15 cellular contexts compared by ENCODE assay signal in genomic region chr2:118016911-118017310, GRCh38. TPM values are rescaled to one million over a fixed set of nuclear protein-coding genes. Genes with fewer than 3 reads are reported as not detected.
A peak's percentile ranks its signal among the peaks of the same experiment; 100 is the strongest.
DNase-seq lines count a peak whose midpoint lies in the region; ATAC-seq and TF ChIP-seq lines count a peak whose summit lies in the region.
"Had no signal": no experiment of that assay in that cellular context is flagged by ENCODE, and none has a peak within 500 bp of the region (broad histone marks: within the 10 kb centered on the region; RNA-seq: fewer than 3 reads in every experiment).

No MANE protein-coding gene starts in this region.

- no peak for TF ChIP-seq POLR2A in Peyer's patch (IDR thresholded peaks at IDR 0.05)

- no peaks in the 10 kb centered on the region for H3K9me3 ChIP-seq in CD4-positive, alpha-beta T cell (ENCODE audit: control insufficient read depth, low read length)
- no peaks in the 10 kb centered on the region for H3K9me3 ChIP-seq in Peyer's patch
- H3K9me3 ChIP-seq: heart left ventricle, sigmoid colon, stomach had no signal

- H3K4me3 ChIP-seq in fibroblast of villous mesenchyme (ENCODE audit: low read depth, low read length): no peak overlapping the region
- H3K4me3 ChIP-seq in Peyer's patch: no peak overlapping the region
- H3K4me3 ChIP-seq: cardiac muscle cell, heart left ventricle, sigmoid colon, stomach had no signal

- H3K4me3 Mint-ChIP-seq in CD4-positive, alpha-beta T cell: peak overlapping the region; percentile 66

- ATAC-seq in CD4-positive, alpha-beta T cell (ENCODE audit: poor library complexity): no peak
- ATAC-seq: heart left ventricle, left lobe of liver had no signal

- POLR2A ChIA-PET in CD4-positive, alpha-beta T cell (lab: Charles Lee): no interaction called here

- peaks cover 27% of the 10 kb centered on the region for H3K4me1 Mint-ChIP-seq in CD4-positive, alpha-beta T cell (ENCODE audit: low read depth)

- H3K4me1 ChIP-seq in Peyer's patch: peaks cover 0 to 12% (median 2%) of the 10 kb centered on the region in 4 donors

- TF ChIP-seq CTCF in CD4-positive, alpha-beta T cell (IDR thresholded peaks at IDR 0.05): no peak
- TF ChIP-seq CTCF in fibroblast of villous mesenchyme (IDR thresholded peaks at IDR 0.05; ENCODE audit: insufficient read depth, low read depth, low read length) (no peak), Peyer's patch (IDR thresholded peaks at IDR 0.05) (no peak)

- peaks cover 8% of the 10 kb centered on the region for H3K36me3 Mint-ChIP-seq in CD4-positive, alpha-beta T cell (ENCODE audit: low read depth)

- peak overlapping the region; percentile 7 for H3K27ac Mint-ChIP-seq in CD4-positive, alpha-beta T cell

- H3K27me3 Mint-ChIP-seq in CD4-positive, alpha-beta T cell: peaks cover 5% of the 10 kb centered on the region

- no peak overlapping the region for H3K27ac ChIP-seq in CD4-positive, alpha-beta T cell (ENCODE audit: low read depth, low read length)
- H3K27ac ChIP-seq in Peyer's patch: no peak overlapping the region
- H3K27ac ChIP-seq: cardiac muscle cell, sigmoid colon, stomach had no signal

- no peaks in the 10 kb centered on the region for H3K36me3 ChIP-seq in Peyer's patch
- H3K36me3 ChIP-seq: cardiac muscle cell, heart left ventricle, sigmoid colon, stomach had no signal

- H3K9me3 Mint-ChIP-seq in CD4-positive, alpha-beta T cell: no peaks in the 10 kb centered on the region

- intact Hi-C loops in CD4-positive, alpha-beta T cell (cut with DNase I, micrococcal nuclease): loop anchor here (10.0 kb wide), 3 partner anchors 168 to 1658 kb away; partner anchors contain the start of gene TMEM177 (in 1 of the 2)

- CTCF ChIA-PET in CD4-positive, alpha-beta T cell (lab: Charles Lee): interaction anchor here (5.6 kb wide), 1 partner anchor 14 kb away, joined by 44 read pairs; no protein-coding TSS in a partner anchor

- no peaks in the 10 kb centered on the region for H3K27me3 ChIP-seq in CD4-positive, alpha-beta T cell (ENCODE audit: control insufficient read depth, insufficient read depth, low read length)
- H3K27me3 ChIP-seq in Peyer's patch: no peaks in the 10 kb centered on the region
- H3K27me3 ChIP-seq: heart left ventricle, sigmoid colon had no signal

- DNase-seq in CD4-positive, alpha-beta T cell: peak in 1 of 10 experiments; percentile 6
- DNase-seq in EL: peak; percentile 13
- peak; percentile 62 for DNase-seq in SIG-M5 treated with dmso at 0.1 percent for 504 hours (lab: John Stamatoyannopoulos, UW; ENCODE audit: unreplicated experiment)
- peak; percentile 12 for DNase-seq in fibroblast of villous mesenchyme (ENCODE audit: low read depth)
- no peak for DNase-seq in UCSD-AML1 (lab: John Stamatoyannopoulos, UW; ENCODE audit: unreplicated experiment)
- DNase-seq in inferior parietal cortex (ENCODE audit: extremely low spot score): no peak
- DNase-seq in Peyer's patch: no peak
- DNase-seq: activated gamma-delta T cell, C1 segment of cervical spinal cord, heart left ventricle, NCI-H1105 treated with DMSO at 0.1 percent for 48 hours, sigmoid colon, stomach had no signal

RNA-seq across cellular contexts. Expression of gene CCDC93, which starts 3.0 kb away (rescaled TPM):
- total RNA-seq in CD4-positive, alpha-beta T cell: 10 to 100 TPM; 62.2 to 64.5 TPM
- 21.9 and 28.1 TPM in 2 replicates for total RNA-seq in fibroblast of villous mesenchyme
- total RNA-seq in Peyer's patch: 10 to 100 TPM; 47.0 to 59.3 (median 55.0) TPM

Comparison
In these comparisons a context has a peak if more than half of its experiments do, and no peak if none do; other contexts are left out.
1. DNase-seq: peak in EL (single experiment), SIG-M5 treated with dmso at 0.1 percent for 504 hours (single experiment) and fibroblast of villous mesenchyme (single experiment); none in UCSD-AML1 (single experiment), inferior parietal cortex (single experiment) and Peyer's patch (0 of 3).